ENCODE assay signal across 18 cellular contexts in genomic region chr7:143434660-143435059, GRCh38. TPM values are rescaled to one million over a fixed set of nuclear protein-coding genes. Genes with fewer than 3 reads are reported as not detected.
DNase-seq lines count a peak whose midpoint lies in the region; ATAC-seq, FAIRE-seq and TF ChIP-seq lines count a peak whose summit lies in the region.
"Had no signal": no experiment of that assay in that cellular context is flagged by ENCODE, and none has a peak within 500 bp of the region (broad histone marks: within the 10 kb centered on the region; RNA-seq: fewer than 3 reads in every experiment).

No MANE protein-coding gene starts in this region.

- H3K4me1 ChIP-seq in A673 (ENCODE audit: insufficient read depth, low read length, poor library complexity, severe bottlenecking) = no peaks in the 10 kb centered on the region
- H3K4me1 ChIP-seq: body of pancreas had no signal

- no TSS peak for BruUV-seq in A673 (replicated peaks; lab: Mats Ljungman, UMichigan)

- FAIRE-seq in bronchial epithelial cell (lab: Jason Lieb, UNC) = no peak
- FAIRE-seq: endothelial cell of umbilical vein had no signal

- DNase-seq in A673 (ENCODE audit: low spot score) (peak; percentile 15), HCEC 1CT (peak; percentile 40), bronchial epithelial cell (ENCODE audit: low read depth) (peak; percentile 92), left colon (peak; percentile 28 to 30), KG1 (lab: John Stamatoyannopoulos, UW) (no peak), NCI-H2107 (lab: John Stamatoyannopoulos, UW) (no peak), GM20000 (ENCODE audit: low spot score) (no peak)
- DNase-seq: activated T-cell treated with anti-CD3 and anti-CD28 coated beads, Interleukin-2, amount 50 U/mL, for 24 hours; CD4-positive, CD25-positive, alpha-beta regulatory T cell; kidney glomerular epithelial cell; NCI-H1436 treated with DMSO at 0.1 percent for 48 hours; stimulated activated CD4-positive, alpha-beta T cell treated with anti-CD3 and anti-CD28 coated beads, Interleukin-4, amount 100 ng/mL, for 4 hours had no signal

- no peaks in the 10 kb centered on the region for H3K9me3 ChIP-seq in A673 (ENCODE audit: low read depth, low read length, poor library complexity, severe bottlenecking)
- H3K9me3 ChIP-seq: body of pancreas, Peyer's patch had no signal

- POLR2A ChIA-PET in A673 (lab: Charles Lee; ENCODE audit: low non-redundant PET) = no interaction called here

- TF ChIP-seq CTCF in A673 (conservative IDR thresholded peaks at IDR 0.05; ENCODE audit: low read depth, low read length) = no peak
- TF ChIP-seq CTCF in bronchial epithelial cell (IDR thresholded peaks at IDR 0.05; ENCODE audit: insufficient read depth, low read length, severe bottlenecking) = no peak
- no peak for TF ChIP-seq CTCF in GM20000 (IDR thresholded peaks at IDR 0.05; ENCODE audit: extremely low read depth, missing control alignments)

- no peak overlapping the region for H3K27ac ChIP-seq in A673 (ENCODE audit: low read depth, low read length, poor library complexity, severe bottlenecking)
- H3K27ac ChIP-seq: body of pancreas, HL-60, Peyer's patch had no signal

- ATAC-seq in left colon (peak; percentile 65), HG03439 (IDR thresholded peaks at IDR 0.05; ENCODE audit: unreplicated experiment) (no peak)
- ATAC-seq: body of pancreas, WTC11 had no signal

- CTCF ChIA-PET in A673 (lab: Charles Lee) = no interaction called here

- H3K4me3 ChIP-seq in A673 (ENCODE audit: low read depth, low read length, poor library complexity, severe bottlenecking) (no peak overlapping the region), bronchial epithelial cell (ENCODE audit: low read depth, low read length) (no peak overlapping the region)
- H3K4me3 ChIP-seq: body of pancreas, Peyer's patch had no signal

- intact Hi-C loops in A673 (cut with micrococcal nuclease; ENCODE audit: unreplicated experiment) = no loop called here
- intact Hi-C loops in left colon (cut with DNase I, micrococcal nuclease) = no loop called here

- no peaks in the 10 kb centered on the region for H3K27me3 ChIP-seq in A673 (replicated peaks; ENCODE audit: insufficient read depth, low read depth, low read length, poor library complexity)
- H3K27me3 ChIP-seq in bronchial epithelial cell (ENCODE audit: control insufficient read depth, insufficient read depth, low read length) = no peaks in the 10 kb centered on the region
- H3K27me3 ChIP-seq: body of pancreas, Peyer's patch had no signal

- H3K36me3 ChIP-seq in A673 (ENCODE audit: insufficient read depth, low read length, poor library complexity, severe bottlenecking) = no peaks in the 10 kb centered on the region
- H3K36me3 ChIP-seq in bronchial epithelial cell (ENCODE audit: control insufficient read depth, insufficient read depth, low read length) = no peaks in the 10 kb centered on the region
- H3K36me3 ChIP-seq: Peyer's patch had no signal

RNA-seq across cellular contexts. Expression of gene TAS2R60, which starts 8.6 kb away (rescaled TPM):
- total RNA-seq in A673 (2021) (not detected in 2 replicates), bronchial epithelial cell (not detected in 2 replicates), left colon (not detected)
- total RNA-seq: body of pancreas, endothelial cell of umbilical vein had no signal

RNA-seq across cellular contexts. Expression of gene EPHA1, which starts 26.0 kb away (rescaled TPM):
- total RNA-seq in A673 (2021) (1.2 and 1.7 TPM in 2 replicates), bronchial epithelial cell (19.0 and 51.5 TPM in 2 replicates), left colon (10 to 100 TPM; 18.2 to 25.1 TPM)
- total RNA-seq: endothelial cell of umbilical vein had no signal

RNA-seq across cellular contexts. Expression of gene TAS2R41, which starts 43.0 kb away (rescaled TPM):
- total RNA-seq in A673 (2021) (not detected in 2 replicates), bronchial epithelial cell (not detected in 2 replicates), left colon (not detected)
- total RNA-seq: body of pancreas, endothelial cell of umbilical vein, Peyer's patch had no signal

RNA-seq across cellular contexts. Expression of gene ZYX, which starts 53.5 kb away (rescaled TPM):
- total RNA-seq in A673 (2021) (130 and 132 TPM in 2 replicates), bronchial epithelial cell (9.2 and 10.6 TPM in 2 replicates), left colon (10 to 100 TPM; 70.1 to 84.4 TPM)

Comparison
In these comparisons a context has a peak if more than half of its experiments do, and no peak if none do; other contexts are left out.
1. DNase-seq: peak in A673 (single experiment), HCEC 1CT (single experiment), bronchial epithelial cell (single experiment) and left colon (2 of 2); none in KG1 (single experiment), NCI-H2107 (single experiment) and GM20000 (single experiment).